Comparison of ENCODE assay signal across 1 cellular context in the genomic region with DNA sequence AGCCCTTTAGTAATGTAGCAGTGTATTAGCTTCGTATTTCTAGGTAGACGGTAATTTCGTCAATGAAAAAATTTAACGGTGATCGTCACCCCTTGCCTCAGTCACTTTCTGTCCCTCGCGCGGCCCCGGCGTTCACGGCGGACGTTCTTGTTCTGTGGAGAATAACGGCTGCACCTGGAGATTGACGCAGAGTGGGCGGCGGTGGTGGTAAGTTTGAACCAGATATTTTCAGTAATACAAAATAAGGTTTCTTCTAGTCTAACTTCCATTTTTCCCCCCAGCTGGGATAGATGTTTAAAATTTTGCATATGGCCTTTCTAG.
TF ChIP-seq lines count a peak whose summit lies in the region.

No MANE protein-coding gene starts in this region.

TF ChIP-seq in HEK293, 187 proteins besides CTCF, POLR2A, EP300 and RAD21 (continued from another document and continues in another):
- TF ChIP-seq, protein P1, sequence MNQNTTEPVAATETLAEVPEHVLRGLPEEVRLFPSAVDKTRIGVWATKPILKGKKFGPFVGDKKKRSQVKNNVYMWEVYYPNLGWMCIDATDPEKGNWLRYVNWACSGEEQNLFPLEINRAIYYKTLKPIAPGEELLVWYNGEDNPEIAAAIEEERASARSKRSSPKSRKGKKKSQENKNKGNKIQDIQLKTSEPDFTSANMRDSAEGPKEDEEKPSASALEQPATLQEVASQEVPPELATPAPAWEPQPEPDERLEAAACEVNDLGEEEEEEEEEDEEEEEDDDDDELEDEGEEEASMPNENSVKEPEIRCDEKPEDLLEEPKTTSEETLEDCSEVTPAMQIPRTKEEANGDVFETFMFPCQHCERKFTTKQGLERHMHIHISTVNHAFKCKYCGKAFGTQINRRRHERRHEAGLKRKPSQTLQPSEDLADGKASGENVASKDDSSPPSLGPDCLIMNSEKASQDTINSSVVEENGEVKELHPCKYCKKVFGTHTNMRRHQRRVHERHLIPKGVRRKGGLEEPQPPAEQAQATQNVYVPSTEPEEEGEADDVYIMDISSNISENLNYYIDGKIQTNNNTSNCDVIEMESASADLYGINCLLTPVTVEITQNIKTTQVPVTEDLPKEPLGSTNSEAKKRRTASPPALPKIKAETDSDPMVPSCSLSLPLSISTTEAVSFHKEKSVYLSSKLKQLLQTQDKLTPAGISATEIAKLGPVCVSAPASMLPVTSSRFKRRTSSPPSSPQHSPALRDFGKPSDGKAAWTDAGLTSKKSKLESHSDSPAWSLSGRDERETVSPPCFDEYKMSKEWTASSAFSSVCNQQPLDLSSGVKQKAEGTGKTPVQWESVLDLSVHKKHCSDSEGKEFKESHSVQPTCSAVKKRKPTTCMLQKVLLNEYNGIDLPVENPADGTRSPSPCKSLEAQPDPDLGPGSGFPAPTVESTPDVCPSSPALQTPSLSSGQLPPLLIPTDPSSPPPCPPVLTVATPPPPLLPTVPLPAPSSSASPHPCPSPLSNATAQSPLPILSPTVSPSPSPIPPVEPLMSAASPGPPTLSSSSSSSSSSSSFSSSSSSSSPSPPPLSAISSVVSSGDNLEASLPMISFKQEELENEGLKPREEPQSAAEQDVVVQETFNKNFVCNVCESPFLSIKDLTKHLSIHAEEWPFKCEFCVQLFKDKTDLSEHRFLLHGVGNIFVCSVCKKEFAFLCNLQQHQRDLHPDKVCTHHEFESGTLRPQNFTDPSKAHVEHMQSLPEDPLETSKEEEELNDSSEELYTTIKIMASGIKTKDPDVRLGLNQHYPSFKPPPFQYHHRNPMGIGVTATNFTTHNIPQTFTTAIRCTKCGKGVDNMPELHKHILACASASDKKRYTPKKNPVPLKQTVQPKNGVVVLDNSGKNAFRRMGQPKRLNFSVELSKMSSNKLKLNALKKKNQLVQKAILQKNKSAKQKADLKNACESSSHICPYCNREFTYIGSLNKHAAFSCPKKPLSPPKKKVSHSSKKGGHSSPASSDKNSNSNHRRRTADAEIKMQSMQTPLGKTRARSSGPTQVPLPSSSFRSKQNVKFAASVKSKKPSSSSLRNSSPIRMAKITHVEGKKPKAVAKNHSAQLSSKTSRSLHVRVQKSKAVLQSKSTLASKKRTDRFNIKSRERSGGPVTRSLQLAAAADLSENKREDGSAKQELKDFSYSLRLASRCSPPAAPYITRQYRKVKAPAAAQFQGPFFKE (tag by site-specific recombination; IDR thresholded peaks at IDR 0.05; ENCODE audit: borderline replicate concordance) = no peak
- TF ChIP-seq, protein P2, sequence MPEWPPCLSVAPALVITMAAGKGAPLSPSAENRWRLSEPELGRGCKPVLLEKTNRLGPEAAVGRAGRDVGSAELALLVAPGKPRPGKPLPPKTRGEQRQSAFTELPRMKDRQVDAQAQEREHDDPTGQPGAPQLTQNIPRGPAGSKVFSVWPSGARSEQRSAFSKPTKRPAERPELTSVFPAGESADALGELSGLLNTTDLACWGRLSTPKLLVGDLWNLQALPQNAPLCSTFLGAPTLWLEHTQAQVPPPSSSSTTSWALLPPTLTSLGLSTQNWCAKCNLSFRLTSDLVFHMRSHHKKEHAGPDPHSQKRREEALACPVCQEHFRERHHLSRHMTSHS (tag by site-specific recombination; IDR thresholded peaks at IDR 0.05) = no peak
- TF ChIP-seq HOXD13 (CRISPR knock-in tag; IDR thresholded peaks at IDR 0.05; ENCODE audit: borderline replicate concordance) (no peak), ZNF610 (tag by site-specific recombination; IDR thresholded peaks at IDR 0.05; ENCODE audit: borderline replicate concordance) (no peak; the same call in 1 of the 2 replicates), SCRT2 (tag by site-specific recombination; IDR thresholded peaks at IDR 0.05) (no peak), ZNF202 (tag by site-specific recombination; IDR thresholded peaks at IDR 0.05; ENCODE audit: borderline replicate concordance) (no peak), ZNF214 (tag by site-specific recombination; IDR thresholded peaks at IDR 0.05; ENCODE audit: borderline replicate concordance) (no peak), ZNF558 (tag by site-specific recombination; IDR thresholded peaks at IDR 0.05) (0 out of 2 replicates have a peak, but pooled peaks have one; percentile 3), SCRT1 (tag by site-specific recombination; IDR thresholded peaks at IDR 0.05; ENCODE audit: borderline replicate concordance) (no peak), ZBTB7A (tag by site-specific recombination; IDR thresholded peaks at IDR 0.05; ENCODE audit: low read depth) (no peak), ZNF654 (tag by site-specific recombination; IDR thresholded peaks at IDR 0.05; ENCODE audit: low read depth) (no peak), ZSCAN30 (tag by site-specific recombination; IDR thresholded peaks at IDR 0.05) (no peak), ZNF555 (tag by site-specific recombination; conservative IDR thresholded peaks at IDR 0.05) (no peak), ZNF623 (tag by site-specific recombination; IDR thresholded peaks at IDR 0.05) (0 out of 2 replicates have a peak, but pooled peaks have one; percentile 21), ZBTB1 (tag by site-specific recombination; IDR thresholded peaks at IDR 0.05) (no peak), ZNF433 (tag by site-specific recombination; IDR thresholded peaks at IDR 0.05; ENCODE audit: low read depth) (no peak), ZFP37 (tag by site-specific recombination; IDR thresholded peaks at IDR 0.05) (0 out of 2 replicates have a peak, but pooled peaks have one; percentile 76), ZNF24 (tag by site-specific recombination; IDR thresholded peaks at IDR 0.05) (no peak), ZBTB17 (tag by site-specific recombination; IDR thresholded peaks at IDR 0.05) (no peak), ZNF223 (tag by site-specific recombination; IDR thresholded peaks at IDR 0.05) (no peak), ZFHX2 (tag by site-specific recombination; conservative IDR thresholded peaks at IDR 0.05) (no peak), ZNF169 (tag by site-specific recombination; IDR thresholded peaks at IDR 0.05) (peak; percentile 8; the same call in 1 of the 2 replicates), ZNF521 (tag by site-specific recombination; IDR thresholded peaks at IDR 0.05) (no peak), ZNF391 (tag by site-specific recombination; IDR thresholded peaks at IDR 0.05; ENCODE audit: borderline replicate concordance, low read depth) (no peak), WT1 (tag by site-specific recombination; IDR thresholded peaks at IDR 0.05) (no peak), ZBTB20 (tag by site-specific recombination; IDR thresholded peaks at IDR 0.05) (no peak), ZIC2 (tag by site-specific recombination; IDR thresholded peaks at IDR 0.05) (no peak), ZNF366 (tag by site-specific recombination; conservative IDR thresholded peaks at IDR 0.05) (0 out of 2 replicates have a peak, but pooled peaks have one; percentile 10), ZNF354C (tag by site-specific recombination; IDR thresholded peaks at IDR 0.05; ENCODE audit: borderline replicate concordance, low read depth) (no peak), ZFP69B (tag by site-specific recombination; IDR thresholded peaks at IDR 0.05) (0 out of 2 replicates have a peak, but pooled peaks have one; percentile 60), ZNF629 (tag by site-specific recombination; IDR thresholded peaks at IDR 0.05) (no peak; the same call in 1 of the 2 replicates), ZNF37A (tag by site-specific recombination; IDR thresholded peaks at IDR 0.05) (no peak), ZNF777 (tag by site-specific recombination; IDR thresholded peaks at IDR 0.05; ENCODE audit: borderline replicate concordance) (0 out of 2 replicates have a peak, but pooled peaks have one; percentile 1), KLF1 (tag by site-specific recombination; IDR thresholded peaks at IDR 0.05) (no peak), ZBTB8A (tag by site-specific recombination; IDR thresholded peaks at IDR 0.05) (no peak), ZNF132 (tag by site-specific recombination; IDR thresholded peaks at IDR 0.05; ENCODE audit: borderline replicate concordance) (no peak), ZBTB48 (tag by site-specific recombination; IDR thresholded peaks at IDR 0.05) (no peak), MZF1 (tag by site-specific recombination; IDR thresholded peaks at IDR 0.05; ENCODE audit: borderline replicate concordance) (no peak)
- TF ChIP-seq, protein P3, sequence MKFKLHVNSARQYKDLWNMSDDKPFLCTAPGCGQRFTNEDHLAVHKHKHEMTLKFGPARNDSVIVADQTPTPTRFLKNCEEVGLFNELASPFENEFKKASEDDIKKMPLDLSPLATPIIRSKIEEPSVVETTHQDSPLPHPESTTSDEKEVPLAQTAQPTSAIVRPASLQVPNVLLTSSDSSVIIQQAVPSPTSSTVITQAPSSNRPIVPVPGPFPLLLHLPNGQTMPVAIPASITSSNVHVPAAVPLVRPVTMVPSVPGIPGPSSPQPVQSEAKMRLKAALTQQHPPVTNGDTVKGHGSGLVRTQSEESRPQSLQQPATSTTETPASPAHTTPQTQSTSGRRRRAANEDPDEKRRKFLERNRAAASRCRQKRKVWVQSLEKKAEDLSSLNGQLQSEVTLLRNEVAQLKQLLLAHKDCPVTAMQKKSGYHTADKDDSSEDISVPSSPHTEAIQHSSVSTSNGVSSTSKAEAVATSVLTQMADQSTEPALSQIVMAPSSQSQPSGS (tag by site-specific recombination; IDR thresholded peaks at IDR 0.05; ENCODE audit: low read depth) = no peak
- TF ChIP-seq, protein P4, sequence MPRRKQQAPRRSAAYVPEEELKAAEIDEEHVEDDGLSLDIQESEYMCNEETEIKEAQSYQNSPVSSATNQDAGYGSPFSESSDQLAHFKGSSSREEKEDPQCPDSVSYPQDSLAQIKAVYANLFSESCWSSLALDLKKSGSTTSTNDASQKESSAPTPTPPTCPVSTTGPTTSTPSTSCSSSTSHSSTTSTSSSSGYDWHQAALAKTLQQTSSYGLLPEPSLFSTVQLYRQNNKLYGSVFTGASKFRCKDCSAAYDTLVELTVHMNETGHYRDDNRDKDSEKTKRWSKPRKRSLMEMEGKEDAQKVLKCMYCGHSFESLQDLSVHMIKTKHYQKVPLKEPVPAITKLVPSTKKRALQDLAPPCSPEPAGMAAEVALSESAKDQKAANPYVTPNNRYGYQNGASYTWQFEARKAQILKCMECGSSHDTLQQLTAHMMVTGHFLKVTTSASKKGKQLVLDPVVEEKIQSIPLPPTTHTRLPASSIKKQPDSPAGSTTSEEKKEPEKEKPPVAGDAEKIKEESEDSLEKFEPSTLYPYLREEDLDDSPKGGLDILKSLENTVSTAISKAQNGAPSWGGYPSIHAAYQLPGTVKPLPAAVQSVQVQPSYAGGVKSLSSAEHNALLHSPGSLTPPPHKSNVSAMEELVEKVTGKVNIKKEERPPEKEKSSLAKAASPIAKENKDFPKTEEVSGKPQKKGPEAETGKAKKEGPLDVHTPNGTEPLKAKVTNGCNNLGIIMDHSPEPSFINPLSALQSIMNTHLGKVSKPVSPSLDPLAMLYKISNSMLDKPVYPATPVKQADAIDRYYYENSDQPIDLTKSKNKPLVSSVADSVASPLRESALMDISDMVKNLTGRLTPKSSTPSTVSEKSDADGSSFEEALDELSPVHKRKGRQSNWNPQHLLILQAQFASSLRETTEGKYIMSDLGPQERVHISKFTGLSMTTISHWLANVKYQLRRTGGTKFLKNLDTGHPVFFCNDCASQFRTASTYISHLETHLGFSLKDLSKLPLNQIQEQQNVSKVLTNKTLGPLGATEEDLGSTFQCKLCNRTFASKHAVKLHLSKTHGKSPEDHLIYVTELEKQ (tag by site-specific recombination; IDR thresholded peaks at IDR 0.05; ENCODE audit: borderline replicate concordance) = 0 out of 2 replicates have a peak, but pooled peaks have one; percentile 4
- TF ChIP-seq, protein P5, sequence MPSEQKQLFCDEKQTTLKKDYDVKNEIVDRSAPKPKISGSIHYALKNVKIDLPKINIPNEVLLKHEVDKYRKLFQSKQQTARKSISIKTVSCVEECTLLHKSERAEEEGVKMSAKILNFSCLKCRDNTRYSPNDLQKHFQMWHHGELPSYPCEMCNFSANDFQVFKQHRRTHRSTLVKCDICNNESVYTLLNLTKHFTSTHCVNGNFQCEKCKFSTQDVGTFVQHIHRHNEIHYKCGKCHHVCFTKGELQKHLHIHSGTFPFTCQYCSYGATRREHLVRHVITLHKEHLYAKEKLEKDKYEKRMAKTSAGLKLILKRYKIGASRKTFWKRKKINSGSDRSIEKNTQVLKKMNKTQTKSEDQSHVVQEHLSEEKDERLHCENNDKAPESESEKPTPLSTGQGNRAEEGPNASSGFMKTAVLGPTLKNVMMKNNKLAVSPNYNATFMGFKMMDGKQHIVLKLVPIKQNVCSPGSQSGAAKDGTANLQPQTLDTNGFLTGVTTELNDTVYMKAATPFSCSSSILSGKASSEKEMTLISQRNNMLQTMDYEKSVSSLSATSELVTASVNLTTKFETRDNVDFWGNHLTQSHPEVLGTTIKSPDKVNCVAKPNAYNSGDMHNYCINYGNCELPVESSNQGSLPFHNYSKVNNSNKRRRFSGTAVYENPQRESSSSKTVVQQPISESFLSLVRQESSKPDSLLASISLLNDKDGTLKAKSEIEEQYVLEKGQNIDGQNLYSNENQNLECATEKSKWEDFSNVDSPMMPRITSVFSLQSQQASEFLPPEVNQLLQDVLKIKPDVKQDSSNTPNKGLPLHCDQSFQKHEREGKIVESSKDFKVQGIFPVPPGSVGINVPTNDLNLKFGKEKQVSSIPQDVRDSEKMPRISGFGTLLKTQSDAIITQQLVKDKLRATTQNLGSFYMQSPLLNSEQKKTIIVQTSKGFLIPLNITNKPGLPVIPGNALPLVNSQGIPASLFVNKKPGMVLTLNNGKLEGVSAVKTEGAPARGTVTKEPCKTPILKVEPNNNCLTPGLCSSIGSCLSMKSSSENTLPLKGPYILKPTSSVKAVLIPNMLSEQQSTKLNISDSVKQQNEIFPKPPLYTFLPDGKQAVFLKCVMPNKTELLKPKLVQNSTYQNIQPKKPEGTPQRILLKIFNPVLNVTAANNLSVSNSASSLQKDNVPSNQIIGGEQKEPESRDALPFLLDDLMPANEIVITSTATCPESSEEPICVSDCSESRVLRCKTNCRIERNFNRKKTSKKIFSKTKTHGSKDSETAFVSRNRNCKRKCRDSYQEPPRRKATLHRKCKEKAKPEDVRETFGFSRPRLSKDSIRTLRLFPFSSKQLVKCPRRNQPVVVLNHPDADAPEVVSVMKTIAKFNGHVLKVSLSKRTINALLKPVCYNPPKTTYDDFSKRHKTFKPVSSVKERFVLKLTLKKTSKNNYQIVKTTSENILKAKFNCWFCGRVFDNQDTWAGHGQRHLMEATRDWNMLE (tag by site-specific recombination; conservative IDR thresholded peaks at IDR 0.05; ENCODE audit: low read depth) = no peak
- TF ChIP-seq, protein P6, sequence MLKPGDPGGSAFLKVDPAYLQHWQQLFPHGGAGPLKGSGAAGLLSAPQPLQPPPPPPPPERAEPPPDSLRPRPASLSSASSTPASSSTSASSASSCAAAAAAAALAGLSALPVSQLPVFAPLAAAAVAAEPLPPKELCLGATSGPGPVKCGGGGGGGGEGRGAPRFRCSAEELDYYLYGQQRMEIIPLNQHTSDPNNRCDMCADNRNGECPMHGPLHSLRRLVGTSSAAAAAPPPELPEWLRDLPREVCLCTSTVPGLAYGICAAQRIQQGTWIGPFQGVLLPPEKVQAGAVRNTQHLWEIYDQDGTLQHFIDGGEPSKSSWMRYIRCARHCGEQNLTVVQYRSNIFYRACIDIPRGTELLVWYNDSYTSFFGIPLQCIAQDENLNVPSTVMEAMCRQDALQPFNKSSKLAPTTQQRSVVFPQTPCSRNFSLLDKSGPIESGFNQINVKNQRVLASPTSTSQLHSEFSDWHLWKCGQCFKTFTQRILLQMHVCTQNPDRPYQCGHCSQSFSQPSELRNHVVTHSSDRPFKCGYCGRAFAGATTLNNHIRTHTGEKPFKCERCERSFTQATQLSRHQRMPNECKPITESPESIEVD (tag by site-specific recombination; IDR thresholded peaks at IDR 0.05) = no peak
